Comparison of ENCODE assay signal across 18 cellular contexts in the genomic region with DNA sequence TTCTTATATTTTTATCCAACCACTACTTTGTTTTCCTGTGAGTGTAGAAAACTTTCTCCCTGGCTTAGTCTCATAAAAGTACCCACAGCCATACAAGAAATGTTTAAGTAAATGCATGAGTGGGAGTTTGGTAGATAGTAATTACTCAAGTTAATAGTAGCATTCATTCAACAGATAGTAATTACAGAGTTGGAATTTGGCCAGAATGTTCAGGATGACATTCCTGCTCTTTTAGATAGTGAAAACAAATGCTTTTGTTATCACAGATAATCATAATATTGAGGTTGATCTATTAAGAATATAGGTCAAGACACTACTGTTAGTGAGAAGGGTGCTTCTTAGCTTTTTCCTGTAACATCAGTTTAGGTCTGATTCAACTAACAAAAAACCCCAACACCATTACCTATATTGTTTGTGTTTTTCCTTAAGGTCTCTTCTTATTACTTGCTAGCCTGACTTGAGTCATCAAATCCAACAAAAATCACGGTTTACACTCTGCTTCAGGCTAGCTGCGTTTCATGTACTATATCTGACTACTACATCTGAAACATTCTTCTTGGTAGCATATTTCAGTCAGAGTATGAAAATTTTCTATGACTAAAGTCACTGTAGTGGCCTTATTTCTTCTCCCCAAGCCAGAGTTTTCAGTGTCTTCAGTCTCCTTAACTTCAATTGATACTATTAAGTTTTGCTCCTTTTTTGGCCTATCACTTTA.
DNase-seq lines count a peak whose midpoint lies in the region; ATAC-seq, FAIRE-seq and TF ChIP-seq lines count a peak whose summit lies in the region.
"Had no signal": no experiment of that assay in that cellular context is flagged by ENCODE, and none has a peak within 500 bp of the region (broad histone marks: within the 10 kb centered on the region; RNA-seq: fewer than 3 reads in every experiment).

No MANE protein-coding gene starts in this region.

- peak; percentile 36 for ATAC-seq in activated naive CD8-positive, alpha-beta T cell treated with anti-CD3 and anti-CD28 coated beads, Interleukin-2, amount 50 U/mL, for 24 hours
- ATAC-seq in stimulated activated naive CD8-positive, alpha-beta T cell treated with anti-CD3 and anti-CD28 coated beads, Interleukin-15, amount 100 ng/mL, for 72 hours = peak; percentile 49
- ATAC-seq in foreskin keratinocyte = no peak

- no peaks in the 10 kb centered on the region for H3K27me3 ChIP-seq in foreskin keratinocyte
- H3K27me3 ChIP-seq: ovary, SJCRH30 had no signal

- H3K27ac Mint-ChIP-seq in activated naive CD8-positive, alpha-beta T cell treated with anti-CD3 and anti-CD28 coated beads, Interleukin-2, amount 50 U/mL, for 24 hours = no peak overlapping the region
- no peak overlapping the region for H3K27ac Mint-ChIP-seq in activated naive CD8-positive, alpha-beta T cell treated with anti-CD3 and anti-CD28 coated beads for 36 hours
- H3K27ac Mint-ChIP-seq in stimulated activated naive CD8-positive, alpha-beta T cell treated with anti-CD3 and anti-CD28 coated beads, Interleukin-15, amount 100 ng/mL, for 72 hours = no peak overlapping the region
- H3K27ac Mint-ChIP-seq: IgD-negative memory B cell had no signal

- TF ChIP-seq CTCF in foreskin keratinocyte (conservative IDR thresholded peaks at IDR 0.05) (no peak), D721Med (IDR thresholded peaks at IDR 0.05; ENCODE audit: insufficient read depth, missing control alignments) (no peak)

- no peak for DNase-seq in activated naive CD8-positive, alpha-beta T cell treated with anti-CD3 and anti-CD28 coated beads, Interleukin-2, amount 50 U/mL, for 24 hours
- DNase-seq in activated naive CD8-positive, alpha-beta T cell treated with anti-CD3 and anti-CD28 coated beads for 36 hours = no peak
- DNase-seq in H54 (ENCODE audit: insufficient read length, low spot score) (no peak), NCI-H69 (lab: John Stamatoyannopoulos, UW) (peak; percentile 25), foreskin keratinocyte (no peak), D721Med (ENCODE audit: insufficient read length, low spot score) (no peak), COLO668 (lab: John Stamatoyannopoulos, UW; ENCODE audit: unreplicated experiment) (no peak)
- no peak for DNase-seq in stimulated activated naive CD8-positive, alpha-beta T cell treated with anti-CD3 and anti-CD28 coated beads, Interleukin-15, amount 100 ng/mL, for 72 hours
- DNase-seq: activated CD4-positive, alpha-beta T cell treated with anti-CD3 and anti-CD28 coated beads, Interleukin-2, amount 50 U/mL, for 4 hours; activated naive CD4-positive, alpha-beta T cell; effector CD8-positive, alpha-beta T cell; hypothalamus; NCI-H1092; ovary; SJCRH30; stimulated activated naive CD4-positive, alpha-beta T cell treated with Interleukin-2 at 50 U/mL for 16 hours had no signal

- H3K36me3 Mint-ChIP-seq in activated naive CD8-positive, alpha-beta T cell treated with anti-CD3 and anti-CD28 coated beads, Interleukin-2, amount 50 U/mL, for 24 hours (ENCODE audit: low read depth) = peaks cover 5% of the 10 kb centered on the region
- H3K36me3 Mint-ChIP-seq in activated naive CD8-positive, alpha-beta T cell treated with anti-CD3 and anti-CD28 coated beads for 36 hours = peaks cover 1% of the 10 kb centered on the region

- no peaks in the 10 kb centered on the region for H3K4me1 ChIP-seq in foreskin keratinocyte

- H3K4me3 Mint-ChIP-seq in activated naive CD8-positive, alpha-beta T cell treated with anti-CD3 and anti-CD28 coated beads, Interleukin-2, amount 50 U/mL, for 24 hours = no peak overlapping the region
- H3K4me3 Mint-ChIP-seq in activated naive CD8-positive, alpha-beta T cell treated with anti-CD3 and anti-CD28 coated beads for 36 hours = no peak overlapping the region
- H3K4me3 Mint-ChIP-seq in stimulated activated naive CD8-positive, alpha-beta T cell treated with anti-CD3 and anti-CD28 coated beads, Interleukin-15, amount 100 ng/mL, for 72 hours = no peak overlapping the region
- H3K4me3 Mint-ChIP-seq: IgD-negative memory B cell had no signal

- peaks cover 13% of the 10 kb centered on the region for H3K4me1 Mint-ChIP-seq in activated naive CD8-positive, alpha-beta T cell treated with anti-CD3 and anti-CD28 coated beads, Interleukin-2, amount 50 U/mL, for 24 hours
- peaks cover 12% of the 10 kb centered on the region for H3K4me1 Mint-ChIP-seq in activated naive CD8-positive, alpha-beta T cell treated with anti-CD3 and anti-CD28 coated beads for 36 hours
- H3K4me1 Mint-ChIP-seq in stimulated activated naive CD8-positive, alpha-beta T cell treated with anti-CD3 and anti-CD28 coated beads, Interleukin-15, amount 100 ng/mL, for 72 hours = peaks cover 12% of the 10 kb centered on the region

- no peaks in the 10 kb centered on the region for H3K27me3 Mint-ChIP-seq in activated naive CD8-positive, alpha-beta T cell treated with anti-CD3 and anti-CD28 coated beads, Interleukin-2, amount 50 U/mL, for 24 hours
- H3K27me3 Mint-ChIP-seq in activated naive CD8-positive, alpha-beta T cell treated with anti-CD3 and anti-CD28 coated beads for 36 hours = no peaks in the 10 kb centered on the region
- no peaks in the 10 kb centered on the region for H3K27me3 Mint-ChIP-seq in stimulated activated naive CD8-positive, alpha-beta T cell treated with anti-CD3 and anti-CD28 coated beads, Interleukin-15, amount 100 ng/mL, for 72 hours
- H3K27me3 Mint-ChIP-seq: IgD-negative memory B cell had no signal

- TF ChIP-seq POLR2A in H54 (IDR thresholded peaks at IDR 0.05; ENCODE audit: low read depth, low read length) = no peak

- FAIRE-seq in H54 (lab: Jason Lieb, UNC) (peak; percentile 36), D721Med (lab: Jason Lieb, UNC) (no peak)
- FAIRE-seq: urothelium cell line had no signal

- no peaks in the 10 kb centered on the region for H3K9me3 Mint-ChIP-seq in activated naive CD8-positive, alpha-beta T cell treated with anti-CD3 and anti-CD28 coated beads, Interleukin-2, amount 50 U/mL, for 24 hours
- H3K9me3 Mint-ChIP-seq in activated naive CD8-positive, alpha-beta T cell treated with anti-CD3 and anti-CD28 coated beads for 36 hours = no peaks in the 10 kb centered on the region
- H3K9me3 Mint-ChIP-seq in stimulated activated naive CD8-positive, alpha-beta T cell treated with anti-CD3 and anti-CD28 coated beads, Interleukin-15, amount 100 ng/mL, for 72 hours = no peaks in the 10 kb centered on the region
- H3K9me3 Mint-ChIP-seq: IgD-negative memory B cell had no signal

- no peak overlapping the region for H3K27ac ChIP-seq in foreskin keratinocyte
- H3K27ac ChIP-seq: ovary, SJCRH30 had no signal
